In genomic region chr1:157770442-157771043, GRCh38 we compare ENCODE assay signal across 16 cellular contexts. TPM values are rescaled to one million over a fixed set of nuclear protein-coding genes. Genes with fewer than 3 reads are reported as not detected.
DNase-seq lines count a peak whose midpoint lies in the region; ATAC-seq and TF ChIP-seq lines count a peak whose summit lies in the region.
"Had no signal": no experiment of that assay in that cellular context is flagged by ENCODE, and none has a peak within 500 bp of the region (broad histone marks: within the 10 kb centered on the region; RNA-seq: fewer than 3 reads in every experiment).

No MANE protein-coding gene starts in this region.

- TF ChIP-seq CTCF in endodermal cell (conservative IDR thresholded peaks at IDR 0.05): peak; percentile 77

- H3K4me1 Mint-ChIP-seq in endodermal cell: peaks cover 4% of the 10 kb centered on the region
- peaks cover 69% of the 10 kb centered on the region for H3K4me1 Mint-ChIP-seq in stimulated activated memory B cell treated with anti-CD40 and anti-IgM and Interleukin-4, amounts not matched to agents 10 μg/mL and 1 μg/mL and 100 μg/mL, for 72 hours
- peaks cover 11 to 16% of the 10 kb centered on the region in 2 donors for H3K4me1 Mint-ChIP-seq in effector memory CD8-positive, alpha-beta T cell (ENCODE audit: low read depth in 2 of 2)

- no peak overlapping the region for H3K4me3 ChIP-seq in endodermal cell (ENCODE audit: low read length)
- H3K4me3 ChIP-seq: dorsolateral prefrontal cortex had no signal

- 59 to 71% methylated on average over 9 of the region's 9 CpGs for WGBS in endodermal cell (ENCODE audit: insufficient coverage in 1 of 2, insufficient read length in 1 of 2), 2 experiments

- H3K27me3 Mint-ChIP-seq in endodermal cell (ENCODE audit: insufficient read depth): peaks cover 2% of the 10 kb centered on the region
- H3K27me3 Mint-ChIP-seq in stimulated activated memory B cell treated with anti-CD40 and anti-IgM and Interleukin-4, amounts not matched to agents 10 μg/mL and 1 μg/mL and 100 μg/mL, for 72 hours: no peaks in the 10 kb centered on the region
- no peaks in the 10 kb centered on the region for H3K27me3 Mint-ChIP-seq in effector memory CD8-positive, alpha-beta T cell
- H3K27me3 Mint-ChIP-seq: natural killer cell treated with Interleukin-12 subunit alpha and Interleukin-12 subunit beta and Interleukin-15 and Interleukin-18, amount 100 ng/mL, for 72 hours had no signal

- no peaks in the 10 kb centered on the region for H3K36me3 Mint-ChIP-seq in endodermal cell (ENCODE audit: low read depth)
- peaks cover 16% of the 10 kb centered on the region for H3K36me3 Mint-ChIP-seq in stimulated activated memory B cell treated with anti-CD40 and anti-IgM and Interleukin-4, amounts not matched to agents 10 μg/mL and 1 μg/mL and 100 μg/mL, for 72 hours
- H3K36me3 Mint-ChIP-seq in effector memory CD8-positive, alpha-beta T cell (ENCODE audit: insufficient read depth): no peaks in the 10 kb centered on the region
- H3K36me3 Mint-ChIP-seq: natural killer cell treated with Interleukin-12 subunit alpha and Interleukin-12 subunit beta and Interleukin-15 and Interleukin-18, amount 100 ng/mL, for 72 hours had no signal

- H3K9me3 ChIP-seq in endodermal cell (ENCODE audit: control insufficient read depth, low read length): no peaks in the 10 kb centered on the region

- no peak overlapping the region for H3K27ac Mint-ChIP-seq in endodermal cell
- peak overlapping the region; percentile 64 for H3K27ac Mint-ChIP-seq in stimulated activated memory B cell treated with anti-CD40 and anti-IgM and Interleukin-4, amounts not matched to agents 10 μg/mL and 1 μg/mL and 100 μg/mL, for 72 hours
- peak overlapping the region in 1 of 2 donors; percentile 46 for H3K27ac Mint-ChIP-seq in effector memory CD8-positive, alpha-beta T cell

- H3K27me3 ChIP-seq in endodermal cell (ENCODE audit: control insufficient read depth, insufficient read depth, low read length, poor library complexity, severe bottlenecking): no peaks in the 10 kb centered on the region

- H3K9ac ChIP-seq in endodermal cell (ENCODE audit: extremely low read depth, low read length, poor library complexity, severe bottlenecking): no peak overlapping the region

- H3K9me3 Mint-ChIP-seq in endodermal cell: no peaks in the 10 kb centered on the region
- no peaks in the 10 kb centered on the region for H3K9me3 Mint-ChIP-seq in stimulated activated memory B cell treated with anti-CD40 and anti-IgM and Interleukin-4, amounts not matched to agents 10 μg/mL and 1 μg/mL and 100 μg/mL, for 72 hours
- H3K9me3 Mint-ChIP-seq in effector memory CD8-positive, alpha-beta T cell: no peaks in the 10 kb centered on the region
- H3K9me3 Mint-ChIP-seq: natural killer cell treated with Interleukin-12 subunit alpha and Interleukin-12 subunit beta and Interleukin-15 and Interleukin-18, amount 100 ng/mL, for 72 hours had no signal

- no peaks in the 10 kb centered on the region for H3K4me1 ChIP-seq in endodermal cell (ENCODE audit: control insufficient read depth, insufficient read depth, low read length)

- no peak for ATAC-seq in stimulated activated memory B cell treated with anti-CD40 and anti-IgM and Interleukin-4, amounts not matched to agents 10 μg/mL and 1 μg/mL and 100 μg/mL, for 72 hours
- ATAC-seq in effector memory CD8-positive, alpha-beta T cell (replicated peaks): no peak
- ATAC-seq: natural killer cell treated with Interleukin-12 subunit alpha and Interleukin-12 subunit beta and Interleukin-15 and Interleukin-18, amount 100 ng/mL, for 72 hours had no signal

- DNase-seq in DMS 273 (lab: John Stamatoyannopoulos, UW; ENCODE audit: unreplicated experiment): peak; percentile 33
- no peak for DNase-seq in DMS 273 treated with DMSO at 0.1 percent for 48 hours (lab: John Stamatoyannopoulos, UW)
- DNase-seq in NCI-H1048 (lab: John Stamatoyannopoulos, UW): peak; percentile 27
- peak; percentile 73 for DNase-seq in endodermal cell
- no peak for DNase-seq in effector memory CD8-positive, alpha-beta T cell
- DNase-seq in mucosa of gallbladder (ENCODE audit: low spot score): no peak
- DNase-seq in NCI-H2196 (lab: John Stamatoyannopoulos, UW; ENCODE audit: unreplicated experiment): no peak
- DNase-seq: 8988T; activated CD4-positive, CD25-positive, alpha-beta regulatory T cell; activated naive CD4-positive, alpha-beta T cell; dorsolateral prefrontal cortex; hypothalamus; substantia nigra had no signal

- no peak overlapping the region for H3K27ac ChIP-seq in endodermal cell (ENCODE audit: low read depth, low read length)
- H3K27ac ChIP-seq: dorsolateral prefrontal cortex had no signal

- H3K4me3 Mint-ChIP-seq in endodermal cell: no peak overlapping the region
- H3K4me3 Mint-ChIP-seq in stimulated activated memory B cell treated with anti-CD40 and anti-IgM and Interleukin-4, amounts not matched to agents 10 μg/mL and 1 μg/mL and 100 μg/mL, for 72 hours: no peak overlapping the region
- H3K4me3 Mint-ChIP-seq in effector memory CD8-positive, alpha-beta T cell: no peak overlapping the region
- H3K4me3 Mint-ChIP-seq: natural killer cell treated with Interleukin-12 subunit alpha and Interleukin-12 subunit beta and Interleukin-15 and Interleukin-18, amount 100 ng/mL, for 72 hours had no signal

- no peaks in the 10 kb centered on the region for H3K36me3 ChIP-seq in endodermal cell (ENCODE audit: control insufficient read depth, insufficient read depth, low read length)

RNA-seq across cellular contexts. Expression of gene FCRL2, which starts 6.4 kb away (rescaled TPM):
- total RNA-seq in endodermal cell (not detected), mucosa of gallbladder (0.09 TPM)
- not detected for polyA plus RNA-seq in endodermal cell (2013, experiment 1 of 2)
- not detected for polyA plus RNA-seq in endodermal cell (2013, experiment 2 of 2)
- total RNA-seq: M059J; natural killer cell treated with Interleukin-12 subunit alpha and Interleukin-12 subunit beta and Interleukin-15 and Interleukin-18, amount 100 ng/mL, for 72 hours had no signal

RNA-seq across cellular contexts. Expression of gene FCRL1, which starts 49.4 kb away (rescaled TPM):
- total RNA-seq in endodermal cell (not detected), mucosa of gallbladder (not detected)
- not detected for polyA plus RNA-seq in endodermal cell (2013, experiment 1 of 2)
- polyA plus RNA-seq in endodermal cell (2013, experiment 2 of 2): not detected
- total RNA-seq: M059J; natural killer cell treated with Interleukin-12 subunit alpha and Interleukin-12 subunit beta and Interleukin-15 and Interleukin-18, amount 100 ng/mL, for 72 hours had no signal

Comparison
In these comparisons a context has a peak if more than half of its experiments do, and no peak if none do; other contexts are left out.
1. DNase-seq: peak in DMS 273 (single experiment), NCI-H1048 (single experiment) and endodermal cell (single experiment); none in DMS 273 treated with DMSO at 0.1 percent for 48 hours (single experiment), effector memory CD8-positive, alpha-beta T cell (0 of 3), mucosa of gallbladder (single experiment) and NCI-H2196 (single experiment).